Comparison of ENCODE assay signal across 8 cellular contexts in genomic region chr6:48765352-48765961, GRCh38.
DNase-seq lines count a peak whose midpoint lies in the region; ATAC-seq, FAIRE-seq and TF ChIP-seq lines count a peak whose summit lies in the region.

No MANE protein-coding gene starts in this region.

- H3K4me3 ChIP-seq in A673 (ENCODE audit: low read depth, low read length, poor library complexity, severe bottlenecking) (no peak overlapping the region), astrocyte of the cerebellum (ENCODE audit: low read depth, low read length) (no peak overlapping the region)
- H3K4me3 ChIP-seq in CD8-positive, alpha-beta memory T cell (ENCODE audit: low read length), result no peak overlapping the region

- peaks cover 0 to 12% (median 4%) of the 10 kb centered on the region in 5 donors for H3K9me3 Mint-ChIP-seq in CD8-positive, alpha-beta memory T cell
- peaks cover 0 to 6% of the 10 kb centered on the region in 2 donors for H3K9me3 Mint-ChIP-seq in effector memory CD8-positive, alpha-beta T cell

- H3K4me1 Mint-ChIP-seq in CD8-positive, alpha-beta memory T cell, result no peaks in the 10 kb centered on the region
- H3K4me1 Mint-ChIP-seq in effector memory CD8-positive, alpha-beta T cell (ENCODE audit: low read depth in 2 of 2), result no peaks in the 10 kb centered on the region

- POLR2A ChIA-PET in A673 (lab: Charles Lee; ENCODE audit: low non-redundant PET), result no interaction called here
- POLR2A ChIA-PET in CD8-positive, alpha-beta memory T cell (lab: Charles Lee), result interaction anchor here (0.5 kb wide), 1 partner anchor 42 kb away, joined by 3 read pairs; no protein-coding TSS in a partner anchor

- no peak overlapping the region for H3K27ac Mint-ChIP-seq in CD8-positive, alpha-beta memory T cell
- no peak overlapping the region for H3K27ac Mint-ChIP-seq in effector memory CD8-positive, alpha-beta T cell

- TF ChIP-seq CTCF in A673 (conservative IDR thresholded peaks at IDR 0.05; ENCODE audit: low read depth, low read length) (peak; percentile 70), astrocyte of the cerebellum (IDR thresholded peaks at IDR 0.05; ENCODE audit: low read depth, low read length, missing control alignments) (peak; percentile 67)

- in situ Hi-C loops in astrocyte of the cerebellum (cut with HindIII; ENCODE audit: low sequenced_read_pairs), result loop anchor here (25.0 kb wide), 2 partner anchors 678 to 978 kb away; partner anchors contain the start of gene OPN5

- peak; percentile 78 for DNase-seq in A673 (ENCODE audit: low spot score)
- DNase-seq in NCI-H2196 (lab: John Stamatoyannopoulos, UW; ENCODE audit: unreplicated experiment), result peak; percentile 33
- peak; percentile 47 for DNase-seq in astrocyte of the cerebellum (ENCODE audit: low read depth)
- DNase-seq in cortex of kidney (lab: John Stamatoyannopoulos, UW), result no peak
- no peak for DNase-seq in CD8-positive, alpha-beta memory T cell
- no peak for DNase-seq in effector memory CD8-positive, alpha-beta T cell

- H3K27me3 Mint-ChIP-seq in CD8-positive, alpha-beta memory T cell, result no peaks in the 10 kb centered on the region
- H3K27me3 Mint-ChIP-seq in effector memory CD8-positive, alpha-beta T cell, result no peaks in the 10 kb centered on the region

- no peaks in the 10 kb centered on the region for H3K36me3 ChIP-seq in A673 (ENCODE audit: insufficient read depth, low read length, poor library complexity, severe bottlenecking)
- H3K36me3 ChIP-seq in CD8-positive, alpha-beta memory T cell (ENCODE audit: insufficient read depth, low read length), result no peaks in the 10 kb centered on the region

- H3K9me3 ChIP-seq in A673 (ENCODE audit: low read depth, low read length, poor library complexity, severe bottlenecking), result no peaks in the 10 kb centered on the region
- no peaks in the 10 kb centered on the region for H3K9me3 ChIP-seq in CD8-positive, alpha-beta memory T cell (ENCODE audit: low read length)

- no TSS peak for BruUV-seq in A673 (replicated peaks; lab: Mats Ljungman, UMichigan)

- ATAC-seq in GM18867 (IDR thresholded peaks at IDR 0.05; ENCODE audit: unreplicated experiment), result peak; percentile 68
- ATAC-seq in effector memory CD8-positive, alpha-beta T cell (replicated peaks), result no peak

- H3K4me3 Mint-ChIP-seq in CD8-positive, alpha-beta memory T cell, result no peak overlapping the region
- H3K4me3 Mint-ChIP-seq in effector memory CD8-positive, alpha-beta T cell, result no peak overlapping the region

- H3K4me1 ChIP-seq in A673 (ENCODE audit: insufficient read depth, low read length, poor library complexity, severe bottlenecking), result peaks cover 6% of the 10 kb centered on the region
- H3K4me1 ChIP-seq in CD8-positive, alpha-beta memory T cell (ENCODE audit: insufficient read depth, low read length), result no peaks in the 10 kb centered on the region

- intact Hi-C loops in A673 (cut with micrococcal nuclease; ENCODE audit: unreplicated experiment), result loop anchor here (1.0 to 10.0 kb wide), 7 partner anchors 221 to 1079 kb away; no protein-coding TSS in a partner anchor

- no peaks in the 10 kb centered on the region for H3K27me3 ChIP-seq in A673 (replicated peaks; ENCODE audit: insufficient read depth, low read depth, low read length, poor library complexity)
- no peaks in the 10 kb centered on the region for H3K27me3 ChIP-seq in CD8-positive, alpha-beta memory T cell (ENCODE audit: insufficient read depth, low read length, poor library complexity, severe bottlenecking)

- FAIRE-seq in islet of Langerhans (lab: Jason Lieb, UNC), result peak; percentile 99

- no peaks in the 10 kb centered on the region for H3K36me3 Mint-ChIP-seq in CD8-positive, alpha-beta memory T cell
- H3K36me3 Mint-ChIP-seq in effector memory CD8-positive, alpha-beta T cell (ENCODE audit: insufficient read depth), result peaks cover 3% of the 10 kb centered on the region

- H3K27ac ChIP-seq in A673 (ENCODE audit: low read depth, low read length, poor library complexity, severe bottlenecking), result no peak overlapping the region
- H3K27ac ChIP-seq in CD8-positive, alpha-beta memory T cell (ENCODE audit: low read depth, low read length), result no peak overlapping the region

- CTCF ChIA-PET in A673 (lab: Charles Lee), result interaction anchor here (1.2 to 1.6 kb wide), 3 partner anchors 645 to 977 kb away, joined by 4 to 6 read pairs (median 5); no protein-coding TSS in a partner anchor
- CTCF ChIA-PET in CD8-positive, alpha-beta memory T cell (lab: Charles Lee), result no interaction called here

Comparison
In these comparisons a context has a peak if more than half of its experiments do, and no peak if none do; other contexts are left out.
1. DNase-seq: peak in A673 (single experiment), NCI-H2196 (single experiment) and astrocyte of the cerebellum (single experiment); none in cortex of kidney (single experiment), CD8-positive, alpha-beta memory T cell (0 of 5) and effector memory CD8-positive, alpha-beta T cell (0 of 3).